In the genomic region with DNA sequence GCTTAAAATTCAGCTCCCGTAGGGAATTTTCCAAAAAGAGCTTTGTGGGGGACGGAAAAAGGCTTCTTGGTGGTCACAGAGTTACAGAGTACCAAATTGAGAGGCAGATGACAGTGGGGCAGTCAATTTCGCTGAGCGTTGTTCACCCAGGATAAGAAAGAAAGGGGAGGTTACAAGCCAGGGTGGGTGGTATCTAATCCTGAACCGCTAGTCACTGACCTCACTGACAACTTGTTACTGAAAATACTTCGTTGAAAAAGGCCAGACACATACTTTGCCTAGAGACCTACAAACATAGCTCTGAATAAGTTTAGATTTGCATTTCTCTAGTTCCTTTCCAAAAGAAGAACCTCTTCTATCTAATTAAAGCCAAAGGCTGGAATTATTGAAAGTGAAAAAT, we compare ENCODE assay signal across 14 cellular contexts.
DNase-seq lines count a peak whose midpoint lies in the region; ATAC-seq and TF ChIP-seq lines count a peak whose summit lies in the region.
"Had no signal": no experiment of that assay in that cellular context is flagged by ENCODE, and none has a peak within 500 bp of the region (broad histone marks: within the 10 kb centered on the region; RNA-seq: fewer than 3 reads in every experiment).

A gene (minus strand): TSS at position 167 of the 400 bp plus-strand sequence.

- peak within 1 kb of the TSS; percentile 42 for H3K4me3 ChIP-seq in DOHH2 (ENCODE audit: low read length)
- H3K4me3 ChIP-seq in OCI-LY3 (ENCODE audit: low read length) = peak within 1 kb of the TSS; percentile 71
- peak within 1 kb of the TSS in 1 of 2 donors; percentile 58 for H3K4me3 ChIP-seq in muscle layer of colon (ENCODE audit: low read depth in 1 of 2, low read length in 2 of 2)
- H3K4me3 ChIP-seq in brain microvascular endothelial cell (ENCODE audit: low read depth, low read length) = no peak within 1 kb of the TSS

- peaks cover 6% of the 10 kb centered on the region; the same call in 1 of the 2 replicates for H3F3A ChIP-seq in DOHH2 (ENCODE audit: control insufficient read depth, insufficient read depth)

- H3K4me1 ChIP-seq in DOHH2 (ENCODE audit: control insufficient read depth, low read length) (peaks cover 34% of the 10 kb centered on the region), OCI-LY3 (ENCODE audit: low read length) (peaks cover 21% of the 10 kb centered on the region), muscle layer of colon (ENCODE audit: insufficient read depth, low read length) (peaks cover 19% of the 10 kb centered on the region)

- H3K9me2 ChIP-seq in DOHH2 (replicated peaks; ENCODE audit: control insufficient read depth, low read length) = no peaks in the 10 kb centered on the region

- in situ Hi-C loops in brain microvascular endothelial cell (cut with HindIII; ENCODE audit: low pct_ligation_motif_present, low sequenced_read_pairs) = no loop called here

- H3K36me3 ChIP-seq in DOHH2 (ENCODE audit: control insufficient read depth, low read length) = no peaks in the 10 kb centered on the region
- H3K36me3 ChIP-seq in OCI-LY3 (replicated peaks; ENCODE audit: low read depth, low read length) = no peaks in the 10 kb centered on the region
- H3K36me3 ChIP-seq in muscle layer of colon (ENCODE audit: insufficient read depth, low read length) = no peaks in the 10 kb centered on the region
- H3K36me3 ChIP-seq in brain microvascular endothelial cell (replicated peaks) = no peaks in the 10 kb centered on the region

- peak; percentile 81 for ATAC-seq in GM21529 (IDR thresholded peaks at IDR 0.05; ENCODE audit: unreplicated experiment)
- ATAC-seq: stimulated activated naive CD8-positive, alpha-beta T cell treated with anti-CD3 and anti-CD28 coated beads, Interleukin-15, amount 100 ng/mL, for 72 hours had no signal

- 0 out of 2 replicates have a peak within 1 kb of the TSS, but pooled peaks have one; percentile 30 for H3K9ac ChIP-seq in OCI-LY3 (ENCODE audit: low read length)
- peak within 1 kb of the TSS; percentile 79 for H3K9ac ChIP-seq in muscle layer of colon (ENCODE audit: low read length)

- no peaks in the 10 kb centered on the region for H3K79me2 ChIP-seq in DOHH2 (ENCODE audit: control insufficient read depth, low read length)
- H3K79me2 ChIP-seq in OCI-LY3 (ENCODE audit: low read length) = no peaks in the 10 kb centered on the region

- H2AFZ ChIP-seq in OCI-LY3 (ENCODE audit: low read depth, low read length) = no peak within 1 kb of the TSS

- no peak for DNase-seq in erythroblast (lab: John Stamatoyannopoulos, UW)
- DNase-seq in NCI-H2029 (lab: John Stamatoyannopoulos, UW) = no peak
- no peak for DNase-seq in brain microvascular endothelial cell
- DNase-seq in effector CD4-positive, alpha-beta T cell = no peak
- DNase-seq: 8988T; central memory CD4-positive, alpha-beta T cell; DMS153; MM.1S; stimulated activated CD4-positive, alpha-beta T cell treated with anti-CD3 and anti-CD28 coated beads, Interleukin-15, amount 100 ng/mL, for 24 hours; stimulated activated naive CD8-positive, alpha-beta T cell treated with anti-CD3 and anti-CD28 coated beads, Interleukin-15, amount 100 ng/mL, for 72 hours had no signal

- H3K27me3 ChIP-seq in DOHH2 (ENCODE audit: control insufficient read depth, low read length) = no peaks in the 10 kb centered on the region
- H3K27me3 ChIP-seq in OCI-LY3 (ENCODE audit: low read depth, low read length) = peaks cover 25% of the 10 kb centered on the region
- no peaks in the 10 kb centered on the region for H3K27me3 ChIP-seq in muscle layer of colon (ENCODE audit: control insufficient read depth in 1 of 2, insufficient read depth in 2 of 2, low read length in 2 of 2)
- H3K27me3 ChIP-seq in brain microvascular endothelial cell (replicated peaks) = peaks cover 6% of the 10 kb centered on the region

- TF ChIP-seq CTCF in DOHH2 (IDR thresholded peaks at IDR 0.05; ENCODE audit: low read depth, low read length, poor library complexity, severe bottlenecking) (no peak), OCI-LY3 (IDR thresholded peaks at IDR 0.05; ENCODE audit: low read depth, low read length) (no peak), brain microvascular endothelial cell (IDR thresholded peaks at IDR 0.05; ENCODE audit: low read depth, low read length, missing control alignments) (no peak)

- H4K20me1 ChIP-seq in DOHH2 (ENCODE audit: control insufficient read depth, insufficient read depth, low read depth, low read length) = no peaks in the 10 kb centered on the region
- no peaks in the 10 kb centered on the region for H4K20me1 ChIP-seq in OCI-LY3 (ENCODE audit: insufficient read depth, low read length)

- no peaks in the 10 kb centered on the region for H3K9me3 ChIP-seq in DOHH2 (ENCODE audit: control insufficient read depth, insufficient read depth, low read length)
- no peaks in the 10 kb centered on the region for H3K9me3 ChIP-seq in OCI-LY3 (ENCODE audit: insufficient read depth, low read length)
- H3K9me3 ChIP-seq in muscle layer of colon (ENCODE audit: low read length) = no peaks in the 10 kb centered on the region

- TF ChIP-seq POLR2A in erythroblast (IDR thresholded peaks at IDR 0.05; ENCODE audit: low read length) = no peak

- H3K4me2 ChIP-seq in DOHH2 (ENCODE audit: low read length) (peak within 1 kb of the TSS; percentile 64), OCI-LY3 (ENCODE audit: low read length) (peak within 1 kb of the TSS; percentile 80)

- H3K27ac ChIP-seq in DOHH2 (ENCODE audit: low read depth, low read length) (no peak within 1 kb of the TSS), OCI-LY3 (ENCODE audit: low read length) (no peak within 1 kb of the TSS), muscle layer of colon (ENCODE audit: low read depth, low read length) (peak within 1 kb of the TSS; percentile 61), brain microvascular endothelial cell (no peak within 1 kb of the TSS)
